12 cellular contexts compared by ENCODE assay signal in the genomic region with DNA sequence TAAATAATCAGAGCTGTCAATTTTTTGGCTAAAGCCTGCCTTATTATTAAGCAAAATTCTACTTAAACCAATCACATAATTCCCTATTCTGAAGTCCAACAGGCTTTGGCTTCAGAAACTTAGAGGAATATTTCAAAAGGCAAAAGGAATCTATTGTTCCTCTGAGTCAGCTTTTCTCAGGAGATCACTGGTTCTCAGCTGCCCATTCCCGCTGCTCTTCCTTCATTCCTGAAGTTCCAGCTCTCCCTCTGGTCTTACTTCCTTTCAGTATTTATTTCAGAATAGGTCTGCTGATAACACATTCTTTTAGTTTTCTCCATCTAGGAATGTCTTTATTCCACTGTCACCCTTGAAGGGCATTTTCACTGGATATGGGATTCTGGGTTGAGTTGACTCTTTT.
A peak's percentile ranks its signal among the peaks of the same experiment; 100 is the strongest.
DNase-seq lines count a peak whose midpoint lies in the region; ATAC-seq and TF ChIP-seq lines count a peak whose summit lies in the region.
"Had no signal": no experiment of that assay in that cellular context is flagged by ENCODE, and none has a peak within 500 bp of the region (broad histone marks: within the 10 kb centered on the region; RNA-seq: fewer than 3 reads in every experiment).

No MANE protein-coding gene starts in this region.

- no peak overlapping the region for H3K4me2 ChIP-seq in mesendoderm (ENCODE audit: low read length)

- in situ Hi-C loops in G401 (cut with HindIII; ENCODE audit: low sequenced_read_pairs) = no loop called here

- no peak for ATAC-seq in HG03521 (IDR thresholded peaks at IDR 0.05; ENCODE audit: unreplicated experiment)
- ATAC-seq: activated naive CD8-positive, alpha-beta T cell treated with anti-CD3 and anti-CD28 coated beads, Interleukin-2, amount 50 U/mL, for 24 hours had no signal

- H3K56ac ChIP-seq in mesendoderm (ENCODE audit: low read length) = no peak overlapping the region

- H3K36me3 ChIP-seq in ectodermal cell (ENCODE audit: control insufficient read depth, insufficient read depth, low read length) = peaks cover 27% of the 10 kb centered on the region
- H3K36me3 ChIP-seq in mesendoderm (ENCODE audit: control insufficient read depth, insufficient read depth, low read length) = no peaks in the 10 kb centered on the region
- peaks cover 30% of the 10 kb centered on the region for H3K36me3 ChIP-seq in BE2C

- no peak overlapping the region for H3K23ac ChIP-seq in mesendoderm (ENCODE audit: low read length)

- H3K27me3 ChIP-seq in ectodermal cell (ENCODE audit: control insufficient read depth, insufficient read depth, low read length, poor library complexity, severe bottlenecking) = no peaks in the 10 kb centered on the region
- H3K27me3 ChIP-seq in mesendoderm (ENCODE audit: insufficient read depth, low read length, poor library complexity) = no peaks in the 10 kb centered on the region
- H3K27me3 ChIP-seq in BE2C = no peaks in the 10 kb centered on the region

- TF ChIP-seq CTCF in BE2C (IDR thresholded peaks at IDR 0.05; ENCODE audit: low read depth, low read length) = no peak

- H3K4me1 ChIP-seq in ectodermal cell (ENCODE audit: control insufficient read depth, insufficient read depth, low read length) (no peaks in the 10 kb centered on the region), mesendoderm (ENCODE audit: control insufficient read depth, low read depth, low read length) (peaks cover 5% of the 10 kb centered on the region), BE2C (no peaks in the 10 kb centered on the region)

- no peak overlapping the region for H4K8ac ChIP-seq in mesendoderm (ENCODE audit: low read depth, low read length)

- H3K4me3 ChIP-seq in ectodermal cell (ENCODE audit: insufficient read depth, low read depth, low read length) (no peak overlapping the region), mesendoderm (ENCODE audit: low read length) (no peak overlapping the region), BE2C (ENCODE audit: low read depth, low read length) (no peak overlapping the region)

- H3K27ac ChIP-seq in ectodermal cell (ENCODE audit: insufficient read depth, low read depth, low read length, poor library complexity, severe bottlenecking) (peak overlapping the region; percentile 18), mesendoderm (ENCODE audit: low read depth, low read length) (peak overlapping the region; percentile 74)

- H2BK15ac ChIP-seq in mesendoderm (replicated peaks; ENCODE audit: low read depth) = no peak overlapping the region

- no peak overlapping the region for H3K18ac ChIP-seq in mesendoderm (ENCODE audit: low read length)

- 64 to 67% methylated on average over 1 of the region's 1 CpG for WGBS in ectodermal cell, 2 experiments
- WGBS in mesendoderm (ENCODE audit: extremely low coverage, insufficient coverage, low lambda C conversion rate) = no CpG with 5 or more reads among the region's 1 CpG

- no peak overlapping the region for H4K5ac ChIP-seq in mesendoderm (ENCODE audit: low read length)

- peak; percentile 62 for DNase-seq in AG08395 (ENCODE audit: low spot score)
- DNase-seq in M059J (ENCODE audit: low read depth) = peak; percentile 20
- DNase-seq in mesendoderm = peak; percentile 93
- DNase-seq in GDM1 (lab: John Stamatoyannopoulos, UW) = no peak
- DNase-seq in BE2C = no peak
- DNase-seq in G401 (ENCODE audit: low spot score) = no peak
- DNase-seq: activated CD8-positive, alpha-beta memory T cell treated with anti-CD3 and anti-CD28 coated beads, Interleukin-2, amount 50 U/mL, for 48 hours; activated naive CD8-positive, alpha-beta T cell treated with anti-CD3 and anti-CD28 coated beads, Interleukin-2, amount 50 U/mL, for 24 hours; effector CD8-positive, alpha-beta T cell; NCI-H2081 treated with DMSO at 0.1 percent for 48 hours had no signal

- no peak overlapping the region for H2AK5ac ChIP-seq in mesendoderm (ENCODE audit: low read length)

- peak overlapping the region; percentile 47 for H2BK5ac ChIP-seq in mesendoderm (ENCODE audit: low read length)

- no peaks in the 10 kb centered on the region for H3K79me2 ChIP-seq in mesendoderm (ENCODE audit: control insufficient read depth, insufficient read depth, low read length)

- no peak overlapping the region for H3K4ac ChIP-seq in mesendoderm (ENCODE audit: low read depth, low read length)

- H2BK120ac ChIP-seq in mesendoderm (ENCODE audit: low read depth, low read length) = no peak overlapping the region

- no peaks in the 10 kb centered on the region for H3K9me3 ChIP-seq in ectodermal cell (ENCODE audit: control insufficient read depth, low read length)
- no peaks in the 10 kb centered on the region for H3K9me3 ChIP-seq in BE2C

- H3K79me1 ChIP-seq in mesendoderm (ENCODE audit: low read length) = no peaks in the 10 kb centered on the region

- no peak overlapping the region for H3K9ac ChIP-seq in mesendoderm (ENCODE audit: low read length)

Comparison
In these comparisons a context has a peak if more than half of its experiments do, and no peak if none do; other contexts are left out.
1. DNase-seq: peak in AG08395 (single experiment), M059J (single experiment) and mesendoderm (single experiment); none in GDM1 (single experiment), BE2C (single experiment) and G401 (single experiment).